14 cellular contexts compared by ENCODE assay signal in the genomic region with DNA sequence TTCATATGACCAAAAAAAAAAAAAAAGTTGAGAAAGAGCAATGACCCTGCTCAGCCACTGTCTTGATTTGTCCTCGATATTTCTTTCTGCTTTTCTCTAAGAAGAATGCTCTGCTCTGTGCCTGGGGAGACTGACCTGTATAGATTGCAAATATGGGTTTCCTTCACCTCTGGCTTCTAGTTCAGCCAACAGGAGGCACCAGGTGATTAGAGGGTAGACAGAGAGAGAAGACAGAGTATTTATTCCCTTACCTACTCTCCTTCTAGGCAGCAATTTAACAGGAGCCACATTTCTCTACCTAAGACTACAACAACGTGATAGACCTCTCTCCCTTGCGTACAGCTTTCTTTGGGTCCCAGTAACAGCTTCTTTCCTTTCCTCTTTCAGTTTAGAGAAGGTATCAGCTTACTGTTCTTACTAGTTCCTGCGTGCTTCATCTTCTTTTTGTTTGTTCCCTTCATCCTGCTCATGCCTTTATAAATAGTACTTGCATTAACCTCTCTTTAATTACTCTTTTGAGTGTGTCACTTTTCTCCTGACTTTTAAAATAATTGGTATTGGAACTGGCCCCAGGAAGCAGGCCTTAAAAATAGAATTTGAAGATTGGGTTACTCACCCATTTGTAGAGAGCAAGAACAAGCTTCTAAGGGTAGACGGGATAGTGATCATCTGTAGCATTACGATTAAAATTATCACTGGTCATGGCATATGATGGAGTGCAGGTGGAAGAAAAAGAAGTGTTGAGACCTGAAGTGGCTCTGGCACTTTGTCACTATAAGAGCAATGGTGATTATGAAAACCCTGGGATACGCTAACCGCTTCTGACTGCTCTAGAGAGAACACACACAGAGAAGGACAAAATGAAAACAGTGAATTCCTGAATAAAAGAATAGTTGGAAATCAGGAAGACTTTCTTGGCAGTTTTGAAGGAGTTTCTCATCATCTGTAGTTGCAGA.
"Had no signal": no experiment of that assay in that cellular context is flagged by ENCODE, and none has a peak within 500 bp of the region (broad histone marks: within the 10 kb centered on the region; RNA-seq: fewer than 3 reads in every experiment).

No MANE protein-coding gene starts in this region.

- H3K27ac ChIP-seq: brain microvascular endothelial cell, prostate gland, transverse colon had no signal

- DNase-seq: activated CD4-positive, alpha-beta memory T cell treated with anti-CD3 and anti-CD28 coated beads, Interleukin-2, amount 10 ng/mL, durations not matched to agents 7 days and 5 days; activated gamma-delta T cell; activated T-cell treated with anti-CD3 and anti-CD28 coated beads, Interleukin-2, amount 50 U/mL, for 48 hours; brain microvascular endothelial cell; dermis blood vessel endothelial cell; glutamatergic neuron; nephron progenitor cell; stimulated activated CD4-positive, alpha-beta T cell treated with anti-CD3 and anti-CD28 coated beads, Interleukin-12 subunit alpha, Interleukin-12 subunit beta, amount 100 ng/mL, for 4 hours; stimulated activated naive CD4-positive, alpha-beta T cell; substantia nigra; T-helper 9 cell; transverse colon had no signal

- ATAC-seq: esophagus mucosa had no signal

- H3K36me3 ChIP-seq: brain microvascular endothelial cell, prostate gland, transverse colon had no signal

- H3K4me1 ChIP-seq: prostate gland, transverse colon had no signal

- H3K27me3 ChIP-seq: brain microvascular endothelial cell had no signal

- H3K4me3 ChIP-seq: prostate gland, transverse colon had no signal

- H3K9me3 ChIP-seq: prostate gland had no signal
